1 cellular context compared by ENCODE assay signal in the genomic region with DNA sequence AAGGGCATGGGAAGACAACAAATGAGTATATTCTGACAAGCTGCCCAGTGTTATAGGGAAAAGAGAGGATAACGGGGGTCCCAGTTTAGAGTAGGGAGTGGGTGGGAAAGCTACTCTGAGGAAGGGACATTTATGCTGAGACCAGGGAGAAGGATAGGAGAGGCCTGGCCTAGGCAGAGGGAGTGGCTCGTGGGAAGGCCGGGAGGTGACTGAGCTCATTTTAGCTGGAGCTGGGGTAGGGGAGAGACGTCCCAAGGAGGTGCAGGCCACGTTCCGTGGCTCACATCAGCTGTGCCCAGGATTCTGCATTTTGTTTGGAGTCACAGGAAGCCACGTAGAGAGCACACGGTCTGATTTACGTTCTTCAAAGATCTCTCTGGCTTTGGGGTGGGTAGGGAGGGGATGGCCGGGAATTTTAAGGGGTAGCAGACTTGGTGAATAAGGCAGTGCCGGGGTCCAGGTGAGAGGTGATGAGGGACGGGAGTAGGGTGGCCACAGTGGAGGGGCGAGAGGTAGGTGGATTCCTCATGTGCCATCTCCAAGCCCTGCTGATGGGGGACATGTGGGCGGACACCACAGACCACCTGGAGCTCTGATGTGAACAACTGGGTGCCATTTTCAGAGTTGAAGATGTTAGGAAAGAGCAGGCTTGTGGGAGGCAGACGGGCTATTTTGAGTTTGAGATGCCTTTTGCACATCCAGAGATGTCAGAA.
A peak's percentile ranks its signal among the peaks of the same experiment; 100 is the strongest.
TF ChIP-seq lines count a peak whose summit lies in the region.

No MANE protein-coding gene starts in this region.

TF ChIP-seq in HepG2, 621 proteins besides CTCF, POLR2A, EP300 and RAD21:
- TF ChIP-seq, protein P1, sequence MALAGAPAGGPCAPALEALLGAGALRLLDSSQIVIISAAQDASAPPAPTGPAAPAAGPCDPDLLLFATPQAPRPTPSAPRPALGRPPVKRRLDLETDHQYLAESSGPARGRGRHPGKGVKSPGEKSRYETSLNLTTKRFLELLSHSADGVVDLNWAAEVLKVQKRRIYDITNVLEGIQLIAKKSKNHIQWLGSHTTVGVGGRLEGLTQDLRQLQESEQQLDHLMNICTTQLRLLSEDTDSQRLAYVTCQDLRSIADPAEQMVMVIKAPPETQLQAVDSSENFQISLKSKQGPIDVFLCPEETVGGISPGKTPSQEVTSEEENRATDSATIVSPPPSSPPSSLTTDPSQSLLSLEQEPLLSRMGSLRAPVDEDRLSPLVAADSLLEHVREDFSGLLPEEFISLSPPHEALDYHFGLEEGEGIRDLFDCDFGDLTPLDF (CRISPR knock-in tag; IDR thresholded peaks at IDR 0.05), result no peak
- TF ChIP-seq RBFOX2 (IDR thresholded peaks at IDR 0.05; ENCODE audit: low read depth, low read length), result 0 out of 2 replicates have a peak, but pooled peaks have one; percentile 17
TF ChIP-seq in HepG2: peak in this region for 1.
